Comparison of ENCODE assay signal across 11 cellular contexts in genomic region chr18:36143391-36143790, GRCh38.
"Had no signal": no experiment of that assay in that cellular context is flagged by ENCODE, and none has a peak within 500 bp of the region (broad histone marks: within the 10 kb centered on the region; RNA-seq: fewer than 3 reads in every experiment).

No MANE protein-coding gene starts in this region.

- H3K4me1 Mint-ChIP-seq: GM23338, H9 had no signal

- H3K4me3 ChIP-seq: GM23248, GM23338, HAP-1 had no signal

- H3K4me1 ChIP-seq: HAP-1 had no signal

- H3K27ac Mint-ChIP-seq: GM23338, H9, HFFc6 had no signal

- H3K9me3 ChIP-seq: HAP-1 had no signal

- H3K9ac ChIP-seq: GM23248 had no signal

- H3K9me3 Mint-ChIP-seq: GM23338, H9, HFFc6 had no signal

- FAIRE-seq: H1, H54 had no signal

- H2AFZ ChIP-seq: GM23248, GM23338 had no signal

- H3K4me2 ChIP-seq: GM23338 had no signal

- H3K4me3 Mint-ChIP-seq: GM23338, H9, HFFc6 had no signal

- ATAC-seq: GM23338, HCT116 had no signal

- H3K27ac ChIP-seq: GM23248 had no signal

- DNase-seq: GM23248, GOT3, H7, H9, HCEC 1CT, HFFc6 had no signal
